ENCODE assay signal across 11 cellular contexts in genomic region chr6:33786736-33787135, GRCh38. TPM values are rescaled to one million over a fixed set of nuclear protein-coding genes. Genes with fewer than 3 reads are reported as not detected.
A peak's percentile ranks its signal among the peaks of the same experiment; 100 is the strongest.
DNase-seq lines count a peak whose midpoint lies in the region; ATAC-seq and TF ChIP-seq lines count a peak whose summit lies in the region.
"Had no signal": no experiment of that assay in that cellular context is flagged by ENCODE, and none has a peak within 500 bp of the region (broad histone marks: within the 10 kb centered on the region; RNA-seq: fewer than 3 reads in every experiment).

No MANE protein-coding gene starts in this region.

- WGBS in right lobe of liver (ENCODE audit: insufficient coverage, low coverage, low lambda C conversion rate, missing lambda C conversion rate), result 82% methylated on average over 3 of the region's 3 CpGs
- 59% methylated on average over 3 of the region's 3 CpGs for WGBS in suprapubic skin

- no peak for ATAC-seq in activated T-cell treated with anti-CD3 and anti-CD28 coated beads, Interleukin-2, amount 50 U/mL, for 72 hours (replicated peaks in 1 of 2)
- no peak for ATAC-seq in right lobe of liver

- H3K4me3 ChIP-seq in right lobe of liver, result no peak overlapping the region
- H3K4me3 ChIP-seq in suprapubic skin, result peak overlapping the region; percentile 93

- peaks cover 0 to 23% (median 2%) of the 10 kb centered on the region in 4 donors for H3K4me1 ChIP-seq in right lobe of liver
- H3K4me1 ChIP-seq in suprapubic skin, result peaks cover 49% of the 10 kb centered on the region

- H3K9me3 Mint-ChIP-seq in activated T-cell treated with anti-CD3 and anti-CD28 coated beads, Interleukin-2, amount 50 U/mL, for 72 hours, result peaks cover 0 to 1% of the 10 kb centered on the region in 2 donors
- H3K9me3 Mint-ChIP-seq in activated naive CD8-positive, alpha-beta T cell (ENCODE audit: low read depth), result no peaks in the 10 kb centered on the region

- no peak for TF ChIP-seq EP300 in suprapubic skin (IDR thresholded peaks at IDR 0.05)

- peaks cover 6 to 19% of the 10 kb centered on the region in 2 donors for H3K36me3 Mint-ChIP-seq in activated T-cell treated with anti-CD3 and anti-CD28 coated beads, Interleukin-2, amount 50 U/mL, for 72 hours (ENCODE audit: insufficient read depth in 2 of 2)
- H3K36me3 Mint-ChIP-seq in activated naive CD8-positive, alpha-beta T cell, result no peaks in the 10 kb centered on the region

- TF ChIP-seq POLR2A in right lobe of liver (IDR thresholded peaks at IDR 0.05) (no peak), suprapubic skin (IDR thresholded peaks at IDR 0.05) (no peak)

- H3K36me3 ChIP-seq in right lobe of liver (peaks cover 6 to 28% (median 10%) of the 10 kb centered on the region in 4 donors), suprapubic skin (peaks cover 35% of the 10 kb centered on the region)

- peaks cover 61% of the 10 kb centered on the region for H3K4me1 Mint-ChIP-seq in activated T-cell treated with anti-CD3 and anti-CD28 coated beads, Interleukin-2, amount 50 U/mL, for 72 hours (ENCODE audit: low read depth)
- peaks cover 56% of the 10 kb centered on the region for H3K4me1 Mint-ChIP-seq in activated naive CD8-positive, alpha-beta T cell (ENCODE audit: low read depth)

- TF ChIP-seq CTCF in right lobe of liver (IDR thresholded peaks at IDR 0.05) (no peak), suprapubic skin (IDR thresholded peaks at IDR 0.05) (no peak)

- H3K4me3 Mint-ChIP-seq in activated T-cell treated with anti-CD3 and anti-CD28 coated beads, Interleukin-2, amount 50 U/mL, for 72 hours, result peak overlapping the region; percentile 87 to 97
- peak overlapping the region; percentile 97 for H3K4me3 Mint-ChIP-seq in activated naive CD8-positive, alpha-beta T cell

- H3K27ac Mint-ChIP-seq in activated T-cell treated with anti-CD3 and anti-CD28 coated beads, Interleukin-2, amount 50 U/mL, for 72 hours, result peak overlapping the region; percentile 86
- peak overlapping the region; percentile 97 for H3K27ac Mint-ChIP-seq in activated naive CD8-positive, alpha-beta T cell

- H3K9me3 ChIP-seq in right lobe of liver, result no peaks in the 10 kb centered on the region
- H3K9me3 ChIP-seq in suprapubic skin, result no peaks in the 10 kb centered on the region

- intact Hi-C loops in right lobe of liver (cut with DNase I), result no loop called here

- DNase-seq in activated T-cell treated with anti-CD3 and anti-CD28 coated beads, Interleukin-2, amount 50 U/mL, for 72 hours, result no peak
- DNase-seq in activated T-cell treated with anti-CD3 and anti-CD28 coated beads for 4 hours (no peak), right lobe of liver (no peak), suprapubic skin (ENCODE audit: low spot score in 2 of 2) (no peak), HUDEP-2 (lab: John Stamatoyannopoulos, UW; ENCODE audit: unreplicated experiment in 76 of 76) (no peak), A172 (ENCODE audit: low spot score) (no peak), NK-92 (lab: John Stamatoyannopoulos, UW; ENCODE audit: unreplicated experiment) (no peak)
- DNase-seq: NCI-H226; stimulated activated CD4-positive, alpha-beta T cell treated with anti-CD3 and anti-CD28 coated beads, Interleukin-15, amount 100 ng/mL, for 24 hours had no signal

- no peaks in the 10 kb centered on the region for H3K27me3 ChIP-seq in right lobe of liver
- H3K27me3 ChIP-seq in suprapubic skin, result no peaks in the 10 kb centered on the region

- peak overlapping the region in 2 of 3 donors; percentile 29 to 94 for H3K27ac ChIP-seq in right lobe of liver
- peak overlapping the region; percentile 99 for H3K27ac ChIP-seq in suprapubic skin
- H3K27ac ChIP-seq: C4-2B had no signal

- no peaks in the 10 kb centered on the region for H3K27me3 Mint-ChIP-seq in activated T-cell treated with anti-CD3 and anti-CD28 coated beads, Interleukin-2, amount 50 U/mL, for 72 hours (ENCODE audit: low read depth)
- H3K27me3 Mint-ChIP-seq in activated naive CD8-positive, alpha-beta T cell, result no peaks in the 10 kb centered on the region

RNA-seq across cellular contexts. Expression of gene LEMD2, which starts 2.2 kb away (rescaled TPM):
- 10 to 100 TPM; 76.4 to 93.8 TPM for total RNA-seq in activated T-cell treated with anti-CD3 and anti-CD28 coated beads, Interleukin-2, amount 50 U/mL, for 72 hours
- total RNA-seq in right lobe of liver (10 to 100 TPM; 17.8 to 28.0 (median 21.8) TPM), suprapubic skin (10 to 100 TPM; 44.3 to 99.2 (median 55.6) TPM)
- 48.8 and 50.8 TPM in 2 replicates for total RNA-seq in A172 (2014; rRNA removed; shearing (Covaris generic))

RNA-seq across cellular contexts. Expression of gene MLN, which starts 17.1 kb away (rescaled TPM):
- not detected for total RNA-seq in activated T-cell treated with anti-CD3 and anti-CD28 coated beads, Interleukin-2, amount 50 U/mL, for 72 hours
- total RNA-seq in right lobe of liver (not detected), suprapubic skin (not detected)
- total RNA-seq in A172 (2014; rRNA removed; shearing (Covaris generic)), result not detected in 2 replicates

RNA-seq across cellular contexts. Expression of gene IP6K3, which starts 40.0 kb away (rescaled TPM):
- not detected for total RNA-seq in activated T-cell treated with anti-CD3 and anti-CD28 coated beads, Interleukin-2, amount 50 U/mL, for 72 hours
- total RNA-seq in right lobe of liver, result 10 to 100 TPM in 3 of 6 experiments, 1 to 10 TPM in 3; 4.8 to 28.0 (median 9.7) TPM
- total RNA-seq in suprapubic skin, result under 1 TPM in 2 of 4 donors, not detected in 2; 0.51 to 0.83 TPM
- 6.8 and 6.9 TPM in 2 replicates for total RNA-seq in A172 (2014; rRNA removed; shearing (Covaris generic))
